27 cellular contexts compared by ENCODE assay signal in genomic region chr11:34514050-34514449, GRCh38. TPM values are rescaled to one million over a fixed set of nuclear protein-coding genes. Genes with fewer than 3 reads are reported as not detected.
DNase-seq lines count a peak whose midpoint lies in the region; ATAC-seq, FAIRE-seq and TF ChIP-seq lines count a peak whose summit lies in the region.
"Had no signal": no experiment of that assay in that cellular context is flagged by ENCODE, and none has a peak within 500 bp of the region (broad histone marks: within the 10 kb centered on the region; RNA-seq: fewer than 3 reads in every experiment).

No MANE protein-coding gene starts in this region.

- H4K5ac ChIP-seq in H1 (ENCODE audit: insufficient read length, low read depth, low read length), result no peak overlapping the region

- H3K23ac ChIP-seq in H1 (ENCODE audit: insufficient read length), result no peak overlapping the region

- H4K91ac ChIP-seq in H1 (replicated peaks; ENCODE audit: insufficient read length, low read length), result no peak overlapping the region

- no peak for FAIRE-seq in H1 (lab: Jason Lieb, UNC)
- FAIRE-seq: GM19239, H54 had no signal

- TF ChIP-seq EP300 in H1 (IDR thresholded peaks at IDR 0.05; ENCODE audit: borderline replicate concordance in 1 of 2, low read depth in 2 of 2, low read length in 2 of 2), result no peak

- H3K27me3 ChIP-seq in H1 (replicated peaks in 1 of 4; ENCODE audit: control insufficient read depth in 3 of 4, extremely low read depth in 1 of 4, insufficient read depth in 3 of 4, low read length in 3 of 4) (no peaks in the 10 kb centered on the region), neural progenitor cell (no peaks in the 10 kb centered on the region)
- H3K27me3 ChIP-seq: MG63 had no signal

- WGBS in H1 (ENCODE audit: extremely low coverage in 1 of 2, insufficient coverage in 1 of 2, insufficient read length in 1 of 2, insufficient replicate concordance in 2 of 2, low coverage in 1 of 2, low lambda C conversion rate in 2 of 2, missing lambda C conversion rate in 1 of 2), 2 experiments, result 83% methylated on average over 6 of the region's 6 CpGs; no CpG with 5 or more reads in 1 of the 2 experiments

- H3K27ac ChIP-seq in H1 (ENCODE audit: low read depth, low read length) (no peak overlapping the region), neural progenitor cell (no peak overlapping the region)
- H3K27ac ChIP-seq: SK-N-MC had no signal

- ATAC-seq in GM21528 (IDR thresholded peaks at IDR 0.05; ENCODE audit: low FRiP score, unreplicated experiment), result no peak
- ATAC-seq: PC-3 had no signal

- no peak for TF ChIP-seq CTCF in H1 (IDR thresholded peaks at IDR 0.05; ENCODE audit: control extremely low read depth in 1 of 3, insufficient read depth in 1 of 3, low read depth in 1 of 3, low read length in 3 of 3)
- TF ChIP-seq CTCF in neural progenitor cell (IDR thresholded peaks at IDR 0.05), result no peak

- no peaks in the 10 kb centered on the region for H3K9me3 Mint-ChIP-seq in neural progenitor cell
- no peaks in the 10 kb centered on the region for H3K9me3 Mint-ChIP-seq in activated CD4-positive, alpha-beta T cell treated with anti-CD3 and anti-CD28 coated beads, Interleukin-2, amount 10 ng/mL, durations not matched to agents 7 days and 5 days
- H3K9me3 Mint-ChIP-seq: CD8-positive, alpha-beta memory T cell had no signal

- DNase-seq in DMS53 (lab: John Stamatoyannopoulos, UW) (peak; percentile 25), DMS53 treated with DMSO at 0.1 percent for 48 hours (lab: John Stamatoyannopoulos, UW; ENCODE audit: unreplicated experiment) (no peak), H1 (ENCODE audit: low read depth in 1 of 2, low spot score in 2 of 2) (no peak), neural progenitor cell (ENCODE audit: low spot score) (no peak), cortex of kidney (lab: John Stamatoyannopoulos, UW) (no peak), cardiac septum (ENCODE audit: low spot score) (no peak)
- DNase-seq in activated CD4-positive, alpha-beta T cell treated with anti-CD3 and anti-CD28 coated beads, Interleukin-2, amount 10 ng/mL, durations not matched to agents 7 days and 5 days, result no peak
- DNase-seq: 8988T; AML-193; C1 segment of cervical spinal cord; CD8-positive, alpha-beta memory T cell; DMS79; MG63; NCI-H1048; NCI-H1417 treated with DMSO at 0.1 percent for 48 hours; NCI-H187 treated with DMSO at 0.1 percent for 48 hours; NCI-H2107; NCI-H446 treated with DMSO at 0.1 percent for 48 hours; NCI-H526 treated with DMSO at 0.1 percent for 48 hours; RPMI8226; SHP77 had no signal

- intact Hi-C loops in cardiac septum (cut with DNase I), result no loop called here

- no peaks in the 10 kb centered on the region for H3K79me1 ChIP-seq in H1 (ENCODE audit: low read depth, low read length)

- H3K56ac ChIP-seq in H1 (replicated peaks; ENCODE audit: insufficient read length, low read depth, low read length), result no peak overlapping the region

- no peak overlapping the region for H2BK120ac ChIP-seq in H1 (replicated peaks; ENCODE audit: low read depth, low read length)

- H3K4me3 ChIP-seq in H1 (ENCODE audit: extremely low read depth in 1 of 4, insufficient read depth in 2 of 4, low read depth in 3 of 4, low read length in 4 of 4), result no peak overlapping the region; a peak in 1 of 8 replicates
- no peak overlapping the region for H3K4me3 ChIP-seq in neural progenitor cell
- H3K4me3 ChIP-seq: MG63, SK-N-MC had no signal

- H2BK20ac ChIP-seq in H1 (ENCODE audit: low read length), result no peak overlapping the region

- H2AK5ac ChIP-seq in H1 (ENCODE audit: low read depth, low read length), result no peak overlapping the region

- no peak for TF ChIP-seq POLR2A in H1 (IDR thresholded peaks at IDR 0.05; ENCODE audit: control extremely low read depth in 1 of 2, low read depth in 2 of 2, low read length in 2 of 2)

- peak overlapping the region; percentile 35 for H3K27ac Mint-ChIP-seq in neural progenitor cell
- no peak overlapping the region for H3K27ac Mint-ChIP-seq in activated CD4-positive, alpha-beta T cell treated with anti-CD3 and anti-CD28 coated beads, Interleukin-2, amount 10 ng/mL, durations not matched to agents 7 days and 5 days
- H3K27ac Mint-ChIP-seq: CD8-positive, alpha-beta memory T cell had no signal

- H3K9ac ChIP-seq in H1 (replicated peaks in 1 of 4; ENCODE audit: extremely low read depth in 1 of 4, low read depth in 3 of 4, low read length in 3 of 4) (no peak overlapping the region), neural progenitor cell (no peak overlapping the region)

- no peaks in the 10 kb centered on the region for H4K20me1 ChIP-seq in H1 (replicated peaks in 1 of 2; ENCODE audit: control insufficient read depth in 1 of 2, insufficient read depth in 2 of 2, low read length in 2 of 2)
- H4K20me1 ChIP-seq in neural progenitor cell (ENCODE audit: low read depth), result no peaks in the 10 kb centered on the region

- H2BK5ac ChIP-seq in H1 (ENCODE audit: low read depth, low read length), result no peak overlapping the region

- H2BK12ac ChIP-seq in H1 (ENCODE audit: low read depth, low read length), result no peak overlapping the region

- H3K36me3 Mint-ChIP-seq in neural progenitor cell, result no peaks in the 10 kb centered on the region
- no peaks in the 10 kb centered on the region for H3K36me3 Mint-ChIP-seq in activated CD4-positive, alpha-beta T cell treated with anti-CD3 and anti-CD28 coated beads, Interleukin-2, amount 10 ng/mL, durations not matched to agents 7 days and 5 days (ENCODE audit: low read depth)
- H3K36me3 Mint-ChIP-seq: CD8-positive, alpha-beta memory T cell had no signal

- H3K18ac ChIP-seq in H1 (ENCODE audit: extremely low read depth, low read length), result no peak overlapping the region

- no peak for TF ChIP-seq RAD21 in H1 (IDR thresholded peaks at IDR 0.05 in 1 of 2, conservative IDR thresholded peaks at IDR 0.05 in 1 of 2; ENCODE audit: low read depth in 2 of 2, low read length in 2 of 2)

- H3F3A ChIP-seq in neural progenitor cell (ENCODE audit: low read depth), result peaks cover 7% of the 10 kb centered on the region

- H3K36me3 ChIP-seq in H1 (ENCODE audit: control insufficient read depth in 2 of 4, insufficient read depth in 4 of 4, low read length in 3 of 4), result no peaks in the 10 kb centered on the region
- H3K36me3 ChIP-seq in neural progenitor cell, result no peaks in the 10 kb centered on the region
- H3K36me3 ChIP-seq: MG63 had no signal

- H2AFZ ChIP-seq in H1 (ENCODE audit: low read length) (peak overlapping the region; percentile 55; the same call in 1 of the 2 replicates), neural progenitor cell (replicated peaks) (peak overlapping the region; percentile 99)

- peaks cover 40% of the 10 kb centered on the region for H3K4me1 Mint-ChIP-seq in neural progenitor cell
- H3K4me1 Mint-ChIP-seq in activated CD4-positive, alpha-beta T cell treated with anti-CD3 and anti-CD28 coated beads, Interleukin-2, amount 10 ng/mL, durations not matched to agents 7 days and 5 days, result no peaks in the 10 kb centered on the region
- H3K4me1 Mint-ChIP-seq: CD8-positive, alpha-beta memory T cell had no signal

- H3K4me3 Mint-ChIP-seq in neural progenitor cell, result no peak overlapping the region
- H3K4me3 Mint-ChIP-seq in activated CD4-positive, alpha-beta T cell treated with anti-CD3 and anti-CD28 coated beads, Interleukin-2, amount 10 ng/mL, durations not matched to agents 7 days and 5 days, result no peak overlapping the region

- no peak overlapping the region for H3K4ac ChIP-seq in H1 (replicated peaks; ENCODE audit: insufficient read length, low read depth, low read length)

- H3K79me2 ChIP-seq in H1 (ENCODE audit: control insufficient read depth in 1 of 2, insufficient read depth in 2 of 2, low read length in 2 of 2) (no peaks in the 10 kb centered on the region), neural progenitor cell (ENCODE audit: low read depth) (no peaks in the 10 kb centered on the region)

- CTCF ChIA-PET in H1 (lab: Charles Lee; ENCODE audit: partially characterized antibody), result interaction anchor here (0.6 to 5.5 kb wide), 19 partner anchors 11 to 880 kb away, joined by 3 to 72 read pairs (median 7); no protein-coding TSS in a partner anchor
- CTCF ChIA-PET in activated CD4-positive, alpha-beta T cell treated with anti-CD3 and anti-CD28 coated beads, Interleukin-2, amount 10 ng/mL, durations not matched to agents 7 days and 5 days (lab: Charles Lee), result no interaction called here

- H3K4me2 ChIP-seq in H1 (ENCODE audit: insufficient read depth in 1 of 2, low read depth in 2 of 2, low read length in 2 of 2) (no peak overlapping the region), neural progenitor cell (no peak overlapping the region)

- no peak overlapping the region for H3K14ac ChIP-seq in H1 (ENCODE audit: insufficient read length)

- POLR2A ChIA-PET in H1 (lab: Charles Lee; ENCODE audit: partially characterized antibody), result no interaction called here
- POLR2A ChIA-PET in activated CD4-positive, alpha-beta T cell treated with anti-CD3 and anti-CD28 coated beads, Interleukin-2, amount 10 ng/mL, durations not matched to agents 7 days and 5 days (lab: Charles Lee), result interaction anchor here (0.6 kb wide), 1 partner anchor 648 kb away, joined by 3 read pairs; no protein-coding TSS in a partner anchor

- no peak overlapping the region for H4K8ac ChIP-seq in H1 (ENCODE audit: extremely low read depth, insufficient read depth, low read length)

- peaks cover 0 to 9% (median 5%) of the 10 kb centered on the region in 4 experiments; a peak in 4 of 7 replicates for H3K4me1 ChIP-seq in H1 (replicated peaks in 1 of 4; ENCODE audit: control insufficient read depth in 3 of 4, insufficient read depth in 4 of 4, low read length in 3 of 4)
- H3K4me1 ChIP-seq in neural progenitor cell, result peaks cover 22% of the 10 kb centered on the region

- H3K9me3 ChIP-seq in H1 (ENCODE audit: insufficient read depth in 2 of 2, low read depth in 1 of 2, low read length in 1 of 2) (no peaks in the 10 kb centered on the region), neural progenitor cell (ENCODE audit: low read depth) (no peaks in the 10 kb centered on the region)
- H3K9me3 ChIP-seq: MG63 had no signal

- H3K23me2 ChIP-seq in H1 (ENCODE audit: low read depth, low read length), result no peaks in the 10 kb centered on the region

- no peak overlapping the region for H2BK15ac ChIP-seq in H1 (ENCODE audit: low read length)

- peaks cover 2% of the 10 kb centered on the region for H3K27me3 Mint-ChIP-seq in neural progenitor cell (ENCODE audit: insufficient read depth, low read depth)
- peaks cover 11% of the 10 kb centered on the region for H3K27me3 Mint-ChIP-seq in activated CD4-positive, alpha-beta T cell treated with anti-CD3 and anti-CD28 coated beads, Interleukin-2, amount 10 ng/mL, durations not matched to agents 7 days and 5 days

RNA-seq across cellular contexts. Expression of gene ELF5, which starts 0.5 kb away (rescaled TPM):
- total RNA-seq in H1 (2021; fragmentation: NEBNext Ultra II Directional; extraction: Animal tissue kit (Norgen Biotek cat#: 25700)), result not detected in 2 replicates
- polyA plus RNA-seq in H1 (2011; rRNA removed), result not detected in 2 replicates
- polyA plus RNA-seq in H1 (2011; cell fraction: cytosol; rRNA removed), result not detected
- not detected for polyA plus RNA-seq in H1 (2011; cell fraction: nucleus; rRNA removed)
- not detected in 4 replicates for polyA plus RNA-seq in H1 (2012, experiment 1 of 2)
- not detected for polyA plus RNA-seq in H1 (2012, experiment 2 of 2)
- polyA plus RNA-seq in H1 (2013, experiment 1 of 2), result not detected
- polyA plus RNA-seq in H1 (2013, experiment 2 of 2), result not detected
- not detected in 2 replicates for polyA minus RNA-seq in H1 (2011; rRNA and poly(A)+ RNA removed)
- polyA minus RNA-seq in H1 (2011; cell fraction: cytosol; rRNA and poly(A)+ RNA removed), result not detected
- polyA minus RNA-seq in H1 (2011; cell fraction: nucleus; rRNA and poly(A)+ RNA removed), result not detected
- total RNA-seq in neural progenitor cell (ENCODE audit: low replicate concordance) (not detected in 2 replicates), cardiac septum (not detected)
- total RNA-seq in activated CD4-positive, alpha-beta T cell treated with anti-CD3 and anti-CD28 coated beads, Interleukin-2, amount 10 ng/mL, durations not matched to agents 7 days and 5 days, result not detected
- total RNA-seq: CD8-positive, alpha-beta memory T cell had no signal
- polyA plus RNA-seq: AG04450; CD8-positive, alpha-beta memory T cell had no signal
